In genomic region chr15:67117356-67117755, GRCh38 we compare ENCODE assay signal across 8 cellular contexts.
DNase-seq lines count a peak whose midpoint lies in the region; ATAC-seq, FAIRE-seq and TF ChIP-seq lines count a peak whose summit lies in the region.
"Had no signal": no experiment of that assay in that cellular context is flagged by ENCODE, and none has a peak within 500 bp of the region (broad histone marks: within the 10 kb centered on the region; RNA-seq: fewer than 3 reads in every experiment).

No MANE protein-coding gene starts in this region.

- no peak for FAIRE-seq in urothelium cell line (lab: Jason Lieb, UNC)

- TF ChIP-seq CTCF in RWPE2 (IDR thresholded peaks at IDR 0.05; ENCODE audit: poor library complexity, severe bottlenecking) (no peak), fibroblast of pulmonary artery (IDR thresholded peaks at IDR 0.05; ENCODE audit: low read length, missing control alignments) (no peak)

- peaks cover 65% of the 10 kb centered on the region for H3K4me1 ChIP-seq in RWPE2 (ENCODE audit: insufficient read depth, poor library complexity, severe bottlenecking)

- peak; percentile 55 for DNase-seq in ELR (ENCODE audit: low read depth)
- DNase-seq in RWPE2 (ENCODE audit: low spot score) = no peak
- DNase-seq in fibroblast of pulmonary artery (ENCODE audit: low read depth) = peak; percentile 78
- peak; percentile 41 for DNase-seq in skeletal muscle cell (ENCODE audit: low read depth)
- no peak for DNase-seq in urothelium cell line (ENCODE audit: low spot score)
- no peak for DNase-seq in SHP77 (lab: John Stamatoyannopoulos, UW)
- no peak for DNase-seq in SKM-1 (lab: John Stamatoyannopoulos, UW; ENCODE audit: unreplicated experiment)
- DNase-seq: NCI-H2107 had no signal

- H3K4me3 ChIP-seq in RWPE2 (ENCODE audit: severe bottlenecking) (no peak overlapping the region), fibroblast of pulmonary artery (replicated peaks; ENCODE audit: low read depth, low read length) (no peak overlapping the region), skeletal muscle cell (ENCODE audit: low read depth, low read length) (no peak overlapping the region)

- ATAC-seq in RWPE2 (ENCODE audit: low read depth) = no peak

- peaks cover 4% of the 10 kb centered on the region; the same call in 1 of the 2 replicates for H3K36me3 ChIP-seq in RWPE2 (ENCODE audit: low read depth)

- H3K9me3 ChIP-seq in RWPE2 (ENCODE audit: severe bottlenecking) = no peaks in the 10 kb centered on the region

- peak overlapping the region; percentile 97 for H3K27ac ChIP-seq in RWPE2 (ENCODE audit: poor library complexity, severe bottlenecking)

- H3K27me3 ChIP-seq in RWPE2 (ENCODE audit: insufficient read depth, poor library complexity, severe bottlenecking) = no peaks in the 10 kb centered on the region

Comparison
In these comparisons a context has a peak if more than half of its experiments do, and no peak if none do; other contexts are left out.
1. DNase-seq: peak in ELR (single experiment), fibroblast of pulmonary artery (single experiment) and skeletal muscle cell (single experiment); none in RWPE2 (single experiment), urothelium cell line (single experiment), SHP77 (0 of 2) and SKM-1 (single experiment).